Comparison of ENCODE assay signal across 37 cellular contexts in genomic region chr4:128029907-128030306, GRCh38. TPM values are rescaled to one million over a fixed set of nuclear protein-coding genes. Genes with fewer than 3 reads are reported as not detected.
DNase-seq lines count a peak whose midpoint lies in the region; ATAC-seq, FAIRE-seq and TF ChIP-seq lines count a peak whose summit lies in the region.
"Had no signal": no experiment of that assay in that cellular context is flagged by ENCODE, and none has a peak within 500 bp of the region (broad histone marks: within the 10 kb centered on the region; RNA-seq: fewer than 3 reads in every experiment).

No MANE protein-coding gene starts in this region.

- H3K27ac ChIP-seq in HepG2 (ENCODE audit: extremely low read length, insufficient read depth, low read length) (no peak overlapping the region), right lobe of liver (no peak overlapping the region), HEK293 (ENCODE audit: extremely low read depth, low read depth, low read length) (no peak overlapping the region), K562 (ENCODE audit: extremely low read depth, low read depth, low read length) (no peak overlapping the region; the same call in 2 of the 3 replicates)
- H3K27ac ChIP-seq: 22Rv1; A549; BLaER1; BLaER1 treated with 17β-estradiol and CSF1 and Interleukin-3, amounts not matched to agents 10 nM and 100 nM; C4-2B had no signal

- H4K20me1 ChIP-seq in HepG2 (ENCODE audit: insufficient read depth, low read length) = no peaks in the 10 kb centered on the region
- no peaks in the 10 kb centered on the region for H4K20me1 ChIP-seq in K562 (replicated peaks; ENCODE audit: control insufficient read depth, insufficient read depth, low read length)
- H4K20me1 ChIP-seq: BLaER1; BLaER1 treated with 17β-estradiol and CSF1 and Interleukin-3, amounts not matched to agents 10 nM and 100 nM had no signal

- H3K9ac ChIP-seq in HepG2 (ENCODE audit: insufficient read depth, low read depth, low read length) = no peak overlapping the region
- H3K9ac ChIP-seq in K562 (ENCODE audit: insufficient read depth in 1 of 2, low read depth in 2 of 2, low read length in 2 of 2) = no peak overlapping the region
- H3K9ac ChIP-seq: BLaER1; BLaER1 treated with 17β-estradiol and CSF1 and Interleukin-3, amounts not matched to agents 10 nM and 100 nM had no signal

- H3K36me3 ChIP-seq in HepG2 (replicated peaks in 1 of 2; ENCODE audit: control insufficient read depth in 1 of 2, insufficient read depth in 2 of 2, low read length in 2 of 2) (peaks cover 2 to 8% of the 10 kb centered on the region in 2 experiments; a peak in 2 of 5 replicates), right lobe of liver (peaks cover 0 to 12% (median 0%) of the 10 kb centered on the region in 4 donors), HEK293 (ENCODE audit: control insufficient read depth in 2 of 2, insufficient read depth in 1 of 2, low read length in 2 of 2) (peaks cover 0 to 10% of the 10 kb centered on the region in 2 experiments; a peak in 2 of 3 replicates), K562 (ENCODE audit: control insufficient read depth, insufficient read depth, low read length) (peaks cover 29% of the 10 kb centered on the region; the same call in 2 of the 3 replicates)

- intact Hi-C loops in HepG2 (cut with micrococcal nuclease; ENCODE audit: unreplicated experiment) = no loop called here
- intact Hi-C loops in right lobe of liver (cut with DNase I) = no loop called here
- intact Hi-C loops in K562 (cut with micrococcal nuclease) = no loop called here

- H3K9me3 Mint-ChIP-seq in WTC11 = peaks cover 5% of the 10 kb centered on the region
- H3K9me3 Mint-ChIP-seq: CD14-positive monocyte; CD4-positive, alpha-beta memory T cell; CD4-positive, alpha-beta T cell; CD4-positive, CD25-positive, alpha-beta regulatory T cell; CD8-positive, alpha-beta memory T cell; CD8-positive, alpha-beta T cell had no signal

- POLR2A ChIA-PET in HepG2 (lab: Yijun Ruan, JAX) (no interaction called here), HEK293 (lab: Yijun Ruan, JAX) (no interaction called here), WTC11 (lab: Charles Lee) (no interaction called here), K562 (lab: Yijun Ruan, JAX) (no interaction called here), GM10248 (lab: Yijun Ruan, JAX) (no interaction called here)

- H3K27me3 ChIP-seq in HepG2 (ENCODE audit: control insufficient read depth in 1 of 2, insufficient read depth in 2 of 2, low read length in 2 of 2) = no peaks in the 10 kb centered on the region
- no peaks in the 10 kb centered on the region for H3K27me3 ChIP-seq in right lobe of liver
- H3K27me3 ChIP-seq in K562 (ENCODE audit: control insufficient read depth in 2 of 2, insufficient read depth in 2 of 2, low read length in 2 of 2) = no peaks in the 10 kb centered on the region
- H3K27me3 ChIP-seq: BE2C; BLaER1; BLaER1 treated with 17β-estradiol and CSF1 and Interleukin-3, amounts not matched to agents 10 nM and 100 nM had no signal

- no peak overlapping the region for H3K4me2 ChIP-seq in HepG2 (ENCODE audit: low read depth, low read length)
- no peak overlapping the region for H3K4me2 ChIP-seq in K562 (ENCODE audit: insufficient read depth, low read length)
- H3K4me2 ChIP-seq: A549; BLaER1; BLaER1 treated with 17β-estradiol and CSF1 and Interleukin-3, amounts not matched to agents 10 nM and 100 nM had no signal

- in situ Hi-C loops in HepG2 (cut with HindIII; ENCODE audit: extremely low pct_ligation_motif_present, low pct_unique_long_range_greater_than_20kb) = no loop called here
- in situ Hi-C loops in K562 (cut with MboI) = no loop called here

- over 99% methylated on average over 4 of the region's 4 CpGs for WGBS in HepG2 (ENCODE audit: low lambda C conversion rate)
- 91% methylated on average over 3 of the region's 4 CpGs for WGBS in right lobe of liver (ENCODE audit: insufficient coverage, low coverage, low lambda C conversion rate, missing lambda C conversion rate)
- 92% methylated on average over 4 of the region's 4 CpGs for WGBS in K562 (ENCODE audit: insufficient coverage, low coverage, missing lambda C conversion rate)

- H3K27ac Mint-ChIP-seq in WTC11 = no peak overlapping the region
- H3K27ac Mint-ChIP-seq: B cell; CD4-positive, alpha-beta memory T cell; CD4-positive, alpha-beta T cell; CD8-positive, alpha-beta T cell had no signal

- CTCF ChIA-PET in HepG2 (lab: Yijun Ruan, JAX; ENCODE audit: low intra/inter-chr PET ratio, low total read pairs) (no interaction called here), HEK293 (lab: Yijun Ruan, JAX) (no interaction called here), WTC11 (lab: Charles Lee) (no interaction called here), K562 (lab: Yijun Ruan, JAX; ENCODE audit: low intra/inter-chr PET ratio) (no interaction called here), GM10248 (lab: Yijun Ruan, JAX) (interaction anchor here (1.1 kb wide), 1 partner anchor 61 kb away, joined by 3 read pairs; no protein-coding TSS in a partner anchor)

- no peaks in the 10 kb centered on the region for H3K9me1 ChIP-seq in K562 (ENCODE audit: control insufficient read depth, insufficient read depth, low read length)

- FAIRE-seq in HepG2 (lab: Jason Lieb, UNC) (no peak), K562 (lab: Jason Lieb, UNC) (no peak)
- FAIRE-seq: A204.1, A549, D721Med had no signal

- TF ChIP-seq CTCF in HepG2 (CRISPR knock-in tag; IDR thresholded peaks at IDR 0.05) (no peak), right lobe of liver (IDR thresholded peaks at IDR 0.05) (no peak), HEK293 (tag by site-specific recombination; IDR thresholded peaks at IDR 0.05) (no peak), WTC11 (IDR thresholded peaks at IDR 0.05) (no peak), K562 (IDR thresholded peaks at IDR 0.05 in 2 of 3, conservative IDR thresholded peaks at IDR 0.05 in 1 of 3; ENCODE audit: insufficient read depth in 2 of 3, low read depth in 1 of 3, low read length in 3 of 3) (no peak), GM10248 (IDR thresholded peaks at IDR 0.05; ENCODE audit: control extremely low read depth, extremely low read depth, low read depth, missing control alignments) (no peak)

- H3K4me3 ChIP-seq in HepG2 (replicated peaks in 1 of 3; ENCODE audit: insufficient read depth in 1 of 3, low read depth in 2 of 3, low read length in 3 of 3) (no peak overlapping the region), right lobe of liver (no peak overlapping the region), HEK293 (ENCODE audit: low read depth, low read length) (no peak overlapping the region), K562 (no peak overlapping the region)
- H3K4me3 ChIP-seq: A549; BLaER1; BLaER1 treated with 17β-estradiol and CSF1 and Interleukin-3, amounts not matched to agents 10 nM and 100 nM had no signal

- no peak for DNase-seq in HepG2 (ENCODE audit: low spot score)
- DNase-seq in right lobe of liver = no peak
- DNase-seq in WTC11 (ENCODE audit: low spot score) = no peak
- DNase-seq in K562 (ENCODE audit: extremely low read depth in 1 of 4, low spot score in 3 of 4) = no peak
- DNase-seq in NCI-H1048 (lab: John Stamatoyannopoulos, UW) = no peak
- DNase-seq in GM10248 (ENCODE audit: extremely low spot score) = no peak
- DNase-seq: 8988T; ACHN; AML-193; BE2C; C1 segment of cervical spinal cord; Caco-2; Calu3; CD4-positive, alpha-beta memory T cell; CD4-positive, alpha-beta T cell; CD4-positive, CD25-positive, alpha-beta regulatory T cell; CD8-positive, alpha-beta memory T cell; CD8-positive, alpha-beta T cell; COR-L47; DMS 273 treated with DMSO at 0.1 percent for 48 hours; DMS153; DMS53; DMS79; DMS79 treated with DMSO at 0.1 percent for 48 hours; DND-41; EL had no signal

- no peaks in the 10 kb centered on the region for H3K4me1 Mint-ChIP-seq in WTC11
- H3K4me1 Mint-ChIP-seq: B cell; CD14-positive monocyte; CD4-positive, alpha-beta memory T cell had no signal

- H3K36me3 Mint-ChIP-seq in WTC11 = peaks cover 23% of the 10 kb centered on the region

- H3K79me2 ChIP-seq in HepG2 (ENCODE audit: insufficient read depth, low read length) (no peaks in the 10 kb centered on the region), K562 (ENCODE audit: control insufficient read depth, insufficient read depth, low read length) (no peaks in the 10 kb centered on the region)

- no peak for TF ChIP-seq EP300 in HepG2 (IDR thresholded peaks at IDR 0.05; ENCODE audit: low read depth in 2 of 2, low read length in 2 of 2)
- no peak for TF ChIP-seq EP300 in HepG2 (CRISPR knock-in tag; IDR thresholded peaks at IDR 0.05; ENCODE audit: borderline replicate concordance)
- no peak for TF ChIP-seq EP300 in K562 (IDR thresholded peaks at IDR 0.05; ENCODE audit: low read length)

- no peak for TF ChIP-seq POLR2A in HepG2 (IDR thresholded peaks at IDR 0.05; ENCODE audit: insufficient read depth in 1 of 2, low read depth in 2 of 2, low read length in 2 of 2)
- no peak for TF ChIP-seq POLR2A in right lobe of liver (IDR thresholded peaks at IDR 0.05)
- TF ChIP-seq POLR2A in K562 (conservative IDR thresholded peaks at IDR 0.05) = no peak

- H2AFZ ChIP-seq in HepG2 (ENCODE audit: low read length) (no peak overlapping the region), K562 (ENCODE audit: low read depth, low read length) (no peak overlapping the region)

- H3K4me1 ChIP-seq in HepG2 (ENCODE audit: insufficient read depth, low read length) (peaks cover 25% of the 10 kb centered on the region), right lobe of liver (peaks cover 0 to 9% (median 0%) of the 10 kb centered on the region in 4 donors), HEK293 (ENCODE audit: control insufficient read depth, insufficient read depth, low read length) (no peaks in the 10 kb centered on the region), K562 (replicated peaks in 1 of 2; ENCODE audit: control insufficient read depth in 2 of 2, insufficient read depth in 2 of 2, low read length in 2 of 2) (no peaks in the 10 kb centered on the region)
- H3K4me1 ChIP-seq: A549; BE2C; BLaER1; BLaER1 treated with 17β-estradiol and CSF1 and Interleukin-3, amounts not matched to agents 10 nM and 100 nM; Caco-2 had no signal

- TF ChIP-seq RAD21 in HepG2 (CRISPR knock-in tag; IDR thresholded peaks at IDR 0.05) (no peak), K562 (CRISPR knock-in tag; conservative IDR thresholded peaks at IDR 0.05 in 1 of 2, IDR thresholded peaks at IDR 0.05 in 1 of 2) (no peak)

- BruUV-seq in HepG2 (replicated peaks; lab: Mats Ljungman, UMichigan) (no TSS peak), K562 (replicated peaks; lab: Mats Ljungman, UMichigan) (no TSS peak)

- no peaks in the 10 kb centered on the region for H3K9me3 ChIP-seq in HepG2 (ENCODE audit: low read length)
- H3K9me3 ChIP-seq in right lobe of liver = no peaks in the 10 kb centered on the region
- H3K9me3 ChIP-seq in HEK293 (ENCODE audit: control insufficient read depth, insufficient read depth, low read depth, low read length) = no peaks in the 10 kb centered on the region
- no peaks in the 10 kb centered on the region for H3K9me3 ChIP-seq in K562 (replicated peaks; ENCODE audit: control insufficient read depth, insufficient read depth, low read depth, low read length)
- H3K9me3 ChIP-seq: A549, BE2C, Caco-2 had no signal

- H3K4me3 Mint-ChIP-seq in WTC11 = no peak overlapping the region
- H3K4me3 Mint-ChIP-seq: B cell; CD14-positive monocyte; CD4-positive, alpha-beta memory T cell; CD4-positive, alpha-beta T cell; CD4-positive, CD25-positive, alpha-beta regulatory T cell; CD8-positive, alpha-beta memory T cell; CD8-positive, alpha-beta T cell had no signal

- no peaks in the 10 kb centered on the region for H3K27me3 Mint-ChIP-seq in WTC11 (ENCODE audit: low read depth)
- H3K27me3 Mint-ChIP-seq: B cell; CD4-positive, alpha-beta memory T cell; CD4-positive, alpha-beta T cell; CD8-positive, alpha-beta memory T cell had no signal

- ATAC-seq in HepG2 (no peak), right lobe of liver (no peak), WTC11 (no peak), K562 (no peak), HG03135 (IDR thresholded peaks at IDR 0.05; ENCODE audit: unreplicated experiment) (no peak)
- ATAC-seq: A549; CD8-positive, alpha-beta T cell had no signal

RNA-seq across cellular contexts. Expression of gene LARP1B, which starts 31.2 kb away (rescaled TPM):
- total RNA-seq in HepG2 (2016; rRNA removed; fragmentation: Illumina TruSeq; extraction: Trizol) = 52.7 and 57.1 TPM in 2 replicates
- total RNA-seq in HepG2 (2016; cell fraction: cytosol; rRNA removed; fragmentation: Illumina TruSeq; extraction: Trizol; ENCODE audit: low read depth) = 57.3 and 59.1 TPM in 2 replicates
- 50.4 and 54.7 TPM in 2 replicates for total RNA-seq in HepG2 (2016; cell fraction: insoluble cytoplasmic fraction; rRNA removed; fragmentation: Illumina TruSeq; extraction: Trizol)
- 43.0 and 47.6 TPM in 2 replicates for total RNA-seq in HepG2 (2016; cell fraction: membrane; rRNA removed; fragmentation: Illumina TruSeq; extraction: Trizol)
- total RNA-seq in HepG2 (2016; cell fraction: nucleus; rRNA removed; fragmentation: Illumina TruSeq; extraction: Trizol) = 55.4 and 59.3 TPM in 2 replicates
- polyA plus RNA-seq in HepG2 (2011; rRNA removed) = 17.0 and 19.2 TPM in 2 replicates
- 6.2 and 11.8 TPM in 2 replicates for polyA plus RNA-seq in HepG2 (2011; cell fraction: cytosol; rRNA removed)
- polyA plus RNA-seq in HepG2 (2011; cell fraction: nucleus; rRNA removed) = 8.7 and 12.3 TPM in 2 replicates
- 25.2 and 26.4 TPM in 2 replicates for polyA plus RNA-seq in HepG2 (2012)
- 9.9 and 10.0 TPM in 2 replicates for polyA plus RNA-seq in HepG2 (2016; cell fraction: cytosol; fragmentation: Illumina TruSeq; extraction: Trizol; ENCODE audit: low read depth)
- polyA plus RNA-seq in HepG2 (2016; cell fraction: insoluble cytoplasmic fraction; fragmentation: Illumina TruSeq; extraction: Trizol; ENCODE audit: low read depth) = 48.3 and 48.7 TPM in 2 replicates
- polyA plus RNA-seq in HepG2 (2016; cell fraction: membrane; fragmentation: Illumina TruSeq; extraction: Trizol; ENCODE audit: low read depth) = 20.6 and 21.4 TPM in 2 replicates
- polyA plus RNA-seq in HepG2 (2016; cell fraction: nucleus; fragmentation: Illumina TruSeq; extraction: Trizol; ENCODE audit: insufficient read depth, low read depth) = 49.4 and 50.8 TPM in 2 replicates
- polyA minus RNA-seq in HepG2 (2011; rRNA and poly(A)+ RNA removed; ENCODE audit: low replicate concordance) = 4.5 and 6.3 TPM in 2 replicates
- 14.9 and 21.8 TPM in 2 replicates for polyA minus RNA-seq in HepG2 (2011; cell fraction: cytosol; rRNA and poly(A)+ RNA removed)
- polyA minus RNA-seq in HepG2 (2011; cell fraction: nucleus; rRNA and poly(A)+ RNA removed) = 64.8 and 75.1 TPM in 2 replicates
- total RNA-seq in right lobe of liver = 10 to 100 TPM; 27.4 to 42.0 (median 31.6) TPM
- total RNA-seq in WTC11 (2021) = 31.0 to 35.6 TPM (median 31.1 TPM) in 3 replicates
- 31.7 and 123 TPM in 2 replicates for total RNA-seq in K562 (2011; cell fraction: chromatin; rRNA removed; ENCODE audit: low replicate concordance)
- 17.0 and 23.0 TPM in 2 replicates for total RNA-seq in K562 (2011; cell fraction: nucleolus; rRNA removed)
- 47.8 and 64.4 TPM in 2 replicates for total RNA-seq in K562 (2011; cell fraction: nucleoplasm; rRNA removed)
- 35.9 and 41.6 TPM in 2 replicates for total RNA-seq in K562 (2014; rRNA removed)
- 59.7 and 71.6 TPM in 2 replicates for total RNA-seq in K562 (2014; rRNA removed; fragmentation: Illumina TruSeq; extraction: Trizol)
- 54.9 and 57.3 TPM in 2 replicates for total RNA-seq in K562 (2015; rRNA removed; fragmentation: Illumina TruSeq; extraction: Trizol)
- 32.9 and 37.9 TPM in 2 replicates for total RNA-seq in K562 (2021)
- polyA plus RNA-seq in K562 (2011; rRNA removed) = 31.0 and 36.2 TPM in 2 replicates
- 5.4 and 11.0 TPM in 2 replicates for polyA plus RNA-seq in K562 (2011; cell fraction: cytosol; rRNA removed)
- 16.3 and 26.4 TPM in 2 replicates for polyA plus RNA-seq in K562 (2011; cell fraction: nucleus; rRNA removed)
- polyA plus RNA-seq in K562 (2012) = 21.6 and 22.4 TPM in 2 replicates
- polyA plus RNA-seq in K562 (2014; fragmentation: Illumina TruSeq; extraction: Trizol) = 44.1 and 46.6 TPM in 2 replicates
- 10 to 100 TPM; 19.2 to 25.4 TPM for polyA plus RNA-seq in K562 (2014; fragmentation: Nextera tagmentation; extraction: Ambion mirVana)
- 33.2 and 35.4 TPM in 2 replicates for polyA plus RNA-seq in K562 (2014; rRNA removed)
- 45.7 and 51.8 TPM in 2 replicates for polyA minus RNA-seq in K562 (2011; rRNA and poly(A)+ RNA removed)
- 13.3 and 19.5 TPM in 2 replicates for polyA minus RNA-seq in K562 (2011; cell fraction: cytosol; rRNA and poly(A)+ RNA removed)
- 22.1 and 43.1 TPM in 2 replicates for polyA minus RNA-seq in K562 (2011; cell fraction: nucleus; rRNA and poly(A)+ RNA removed)

Comparison
In these comparisons a context has a peak if more than half of its experiments do, and no peak if none do; other contexts are left out.
1. Of the 241 proteins assayed by ChIP-seq in both HepG2 and K562: peak only in HepG2: none; only in K562: none; in both: ZNF121; in neither: 240.